Comparison of ENCODE assay signal across 8 cellular contexts in genomic region chr7:35624299-35625186, GRCh38.
DNase-seq lines count a peak whose midpoint lies in the region; ATAC-seq and TF ChIP-seq lines count a peak whose summit lies in the region.

No MANE protein-coding gene starts in this region.

- no peak overlapping the region for H3K4me2 ChIP-seq in OCI-LY1 (ENCODE audit: low read length)

- H2AFZ ChIP-seq in OCI-LY1 (ENCODE audit: low read length) = no peak overlapping the region

- WGBS in prostate gland = 47% methylated on average over 16 of the region's 16 CpGs

- intact Hi-C loops in head of caudate nucleus (cut with DNase I) = no loop called here
- intact Hi-C loops in prostate gland (cut with DNase I) = no loop called here

- H3K36me3 ChIP-seq in OCI-LY1 (ENCODE audit: insufficient read depth, low read length) (no peaks in the 10 kb centered on the region), prostate gland (no peaks in the 10 kb centered on the region)

- H3K9me2 ChIP-seq in OCI-LY1 (ENCODE audit: low read depth, low read length) = no peaks in the 10 kb centered on the region

- no peaks in the 10 kb centered on the region for H3K79me2 ChIP-seq in OCI-LY1 (ENCODE audit: insufficient read depth, low read length)

- TF ChIP-seq POLR2A in prostate gland (IDR thresholded peaks at IDR 0.05) = no peak

- no peak overlapping the region for H3K9ac ChIP-seq in OCI-LY1 (ENCODE audit: low read length)

- TF ChIP-seq CTCF in GM20000 (IDR thresholded peaks at IDR 0.05; ENCODE audit: extremely low read depth, missing control alignments) (peak; percentile 92), OCI-LY1 (IDR thresholded peaks at IDR 0.05; ENCODE audit: low read length) (peak; percentile 99), prostate gland (IDR thresholded peaks at IDR 0.05) (peak in 3 of 4 experiments; percentile 61 to 65 (median 64))

- ATAC-seq in HG03565 (IDR thresholded peaks at IDR 0.05; ENCODE audit: unreplicated experiment) (peak; percentile 84), HG03097 (IDR thresholded peaks at IDR 0.05; ENCODE audit: low FRiP score, unreplicated experiment) (no peak)

- H3K4me1 ChIP-seq in OCI-LY1 (ENCODE audit: insufficient read depth, low read length, severe bottlenecking) = peaks cover 4% of the 10 kb centered on the region
- H3K4me1 ChIP-seq in prostate gland (replicated peaks) = no peaks in the 10 kb centered on the region

- no peaks in the 10 kb centered on the region for H4K20me1 ChIP-seq in OCI-LY1 (ENCODE audit: insufficient read depth, low read length)

- H3F3A ChIP-seq in OCI-LY1 (ENCODE audit: insufficient read depth, low read length) = no peaks in the 10 kb centered on the region

- H3K9me3 ChIP-seq in OCI-LY1 (ENCODE audit: low read length) = no peaks in the 10 kb centered on the region
- no peaks in the 10 kb centered on the region for H3K9me3 ChIP-seq in prostate gland

- DNase-seq in DMS53 (lab: John Stamatoyannopoulos, UW) (peak; percentile 74), GM20000 (ENCODE audit: low spot score) (peak; percentile 59), head of caudate nucleus (peak in 40 of 42 donors; percentile 8 to 79 (median 49)), prostate gland (ENCODE audit: low spot score) (no peak)
- peak; percentile 8 for DNase-seq in activated effector memory CD4-positive, alpha-beta T cell treated with Interleukin-2 at 50 U/mL for 16 hours

- H3K27ac ChIP-seq in OCI-LY1 (ENCODE audit: low read depth, low read length, poor library complexity, severe bottlenecking) (no peak overlapping the region), prostate gland (no peak overlapping the region)

- H3K27me3 ChIP-seq in OCI-LY1 (ENCODE audit: insufficient read depth, low read length) (no peaks in the 10 kb centered on the region), prostate gland (replicated peaks; ENCODE audit: insufficient read depth) (no peaks in the 10 kb centered on the region)

- H3K4me3 ChIP-seq in OCI-LY1 (ENCODE audit: low read depth, low read length, poor library complexity, severe bottlenecking) (no peak overlapping the region), prostate gland (no peak overlapping the region)
